ENCODE assay signal across 28 cellular contexts in genomic region chr18:50666536-50666935, GRCh38.
"Had no signal": no experiment of that assay in that cellular context is flagged by ENCODE, and none has a peak within 500 bp of the region (broad histone marks: within the 10 kb centered on the region; RNA-seq: fewer than 3 reads in every experiment).

No MANE protein-coding gene starts in this region.

- H3K4me3 ChIP-seq: adrenal gland, ascending aorta, esophagus squamous epithelium, lung, sigmoid colon, thyroid gland, upper lobe of left lung, vagina had no signal

- H3K27ac ChIP-seq: ascending aorta, epithelial cell of prostate, esophagus squamous epithelium, sigmoid colon, thyroid gland, upper lobe of left lung, vagina had no signal

- H3K4me1 ChIP-seq: esophagus squamous epithelium, upper lobe of left lung, vagina had no signal

- H3K36me3 ChIP-seq: adrenal gland, ascending aorta, esophagus squamous epithelium, thyroid gland, upper lobe of left lung, vagina had no signal

- ATAC-seq: left lobe of liver; stimulated activated effector memory CD8-positive, alpha-beta T cell treated with anti-CD3 and anti-CD28 coated beads, Interleukin-12 subunit alpha, Interleukin-12 subunit beta, amount 100 ng/mL, for 72 hours; stimulated activated naive CD8-positive, alpha-beta T cell treated with anti-CD3 and anti-CD28 coated beads, Interleukin-15, amount 100 ng/mL, for 72 hours had no signal

- DNase-seq: activated CD4-positive, alpha-beta memory T cell treated with anti-CD3 and anti-CD28 coated beads for 36 hours; activated CD4-positive, alpha-beta T cell treated with anti-CD3 and anti-CD28 coated beads, Interleukin-2, amount 10 ng/mL, durations not matched to agents 24 days and 14 days; activated CD4-positive, CD25-positive, alpha-beta regulatory T cell treated with anti-CD3 and anti-CD28 coated beads, Interleukin-2, amount 50 U/mL, for 72 hours; activated CD8-positive, alpha-beta memory T cell treated with anti-CD3 and anti-CD28 coated beads, Interleukin-2, amount 50 U/mL, for 4 hours; activated effector memory CD4-positive, alpha-beta T cell treated with anti-CD3 and anti-CD28 coated beads, Interleukin-2, amount 50 U/mL, for 16 hours; activated naive CD4-positive, alpha-beta T cell treated with anti-CD3 and anti-CD28 coated beads for 36 hours; activated naive CD8-positive, alpha-beta T cell treated with anti-CD3 and anti-CD28 coated beads for 36 hours; activated T-cell treated with anti-CD3 and anti-CD28 coated beads, Interleukin-2, amount 50 U/mL, for 1 hour; central memory CD4-positive, alpha-beta T cell; effector CD4-positive, alpha-beta T cell; esophagus squamous epithelium; immature natural killer cell; mesendoderm; sigmoid colon; small intestine; stimulated activated CD4-positive, alpha-beta T cell treated with anti-CD3 and anti-CD28 coated beads, Interleukin-4, amount 100 ng/mL, for 24 hours; stimulated activated naive CD8-positive, alpha-beta T cell treated with anti-CD3 and anti-CD28 coated beads, Interleukin-15, amount 100 ng/mL, for 72 hours; SW 1271; T1000; thyroid gland; upper lobe of left lung had no signal

- H3K9me3 ChIP-seq: adrenal gland, thyroid gland, vagina had no signal

- H3K27me3 ChIP-seq: adrenal gland, ascending aorta, esophagus squamous epithelium, sigmoid colon, thyroid gland, upper lobe of left lung, vagina had no signal
